Comparison of ENCODE assay signal across 22 cellular contexts in the genomic region with DNA sequence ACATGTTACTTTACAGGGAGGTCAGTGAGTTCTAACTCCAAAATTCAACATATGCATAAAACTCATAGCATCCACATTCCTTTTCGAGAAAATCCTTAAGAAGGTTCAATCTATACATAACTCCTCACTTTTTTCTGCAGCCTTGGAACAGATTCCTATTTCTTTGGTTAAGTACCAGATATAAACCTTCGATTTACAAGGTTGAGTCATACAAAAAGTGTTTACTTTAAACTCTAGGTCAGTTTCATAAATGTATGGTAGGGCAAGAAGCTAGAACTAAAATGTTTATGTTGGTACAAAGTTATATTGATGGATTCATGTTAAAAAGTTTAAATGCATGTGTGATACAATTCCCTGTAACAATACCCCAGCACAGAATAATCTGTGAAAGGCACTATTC.
"Had no signal": no experiment of that assay in that cellular context is flagged by ENCODE, and none has a peak within 500 bp of the region (broad histone marks: within the 10 kb centered on the region; RNA-seq: fewer than 3 reads in every experiment).

No MANE protein-coding gene starts in this region.

- H3K4me1 Mint-ChIP-seq: activated T-helper 17 cell treated with anti-CD3 and anti-CD28 coated beads, Interleukin-2, amount 50 U/mL, for 72 hours; natural killer cell had no signal

- H3K27me3 Mint-ChIP-seq: activated T-helper 17 cell treated with anti-CD3 and anti-CD28 coated beads, Interleukin-2, amount 50 U/mL, for 72 hours; memory B cell; T-helper 17 cell had no signal

- DNase-seq: activated CD4-positive, alpha-beta T cell treated with anti-CD3 and anti-CD28 coated beads for 48 hours; activated gamma-delta T cell treated with Interleukin-2 at 50 U/mL for 16 hours; activated naive CD4-positive, alpha-beta T cell treated with anti-CD3 and anti-CD28 coated beads, Interleukin-2, amount 50 U/mL, for 16 hours; activated T-cell treated with anti-CD3 and anti-CD28 coated beads for 4 hours; amniotic stem cell; caudate nucleus; foreskin keratinocyte; heart left ventricle; hypothalamus; immature natural killer cell; natural killer cell; stimulated activated CD4-positive, alpha-beta T cell treated with anti-CD3 and anti-CD28 coated beads, Interleukin-1b, Interleukin-23, amount 100 ng/mL, for 48 hours; stimulated activated CD4-positive, alpha-beta T cell treated with anti-CD3 and anti-CD28 coated beads, Interleukin-4, amount 100 ng/mL, for 4 hours; stimulated activated CD8-positive, alpha-beta memory T cell treated with anti-CD3 and anti-CD28 coated beads, Interleukin-4, amount 100 ng/mL, for 48 hours; stimulated activated naive CD4-positive, alpha-beta T cell; T-helper 17 cell; T1000; WERI-Rb-1 had no signal

- H3K27ac Mint-ChIP-seq: activated T-helper 17 cell treated with anti-CD3 and anti-CD28 coated beads, Interleukin-2, amount 50 U/mL, for 72 hours; immature natural killer cell; memory B cell; T-helper 17 cell had no signal

- H3K9me3 Mint-ChIP-seq: activated T-helper 17 cell treated with anti-CD3 and anti-CD28 coated beads, Interleukin-2, amount 50 U/mL, for 72 hours; immature natural killer cell; memory B cell; natural killer cell had no signal

- ATAC-seq: activated CD4-positive, CD25-positive, alpha-beta regulatory T cell treated with anti-CD3 and anti-CD28 coated beads, Interleukin-2, amount 50 U/mL, for 24 hours; activated T-helper 17 cell treated with anti-CD3 and anti-CD28 coated beads, Interleukin-2, amount 50 U/mL, for 72 hours; foreskin keratinocyte; heart left ventricle; left lobe of liver; natural killer cell; T-helper 17 cell had no signal

- H3K4me3 Mint-ChIP-seq: activated T-helper 17 cell treated with anti-CD3 and anti-CD28 coated beads, Interleukin-2, amount 50 U/mL, for 72 hours; immature natural killer cell; memory B cell; natural killer cell; T-helper 17 cell had no signal
